1 cellular context compared by ENCODE assay signal in the genomic region with DNA sequence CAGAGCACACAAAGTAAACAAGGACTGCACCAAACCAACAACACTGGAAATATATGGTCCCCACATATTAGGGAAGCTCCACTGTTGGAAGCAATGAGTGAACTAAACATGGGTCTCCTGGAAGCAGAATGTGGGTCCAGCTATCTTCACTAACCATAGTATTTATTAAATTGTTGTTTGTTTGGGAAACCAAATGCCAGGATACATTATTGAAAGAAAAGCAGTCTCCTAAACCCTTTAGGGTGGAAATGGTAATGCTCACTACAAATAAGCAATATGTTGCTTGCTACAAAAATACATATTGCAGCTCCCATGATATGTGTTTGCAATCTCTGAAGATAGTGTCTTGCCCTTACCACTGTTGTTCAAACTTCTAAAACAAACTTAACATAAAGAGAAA.
TF ChIP-seq lines count a peak whose summit lies in the region.

No MANE protein-coding gene starts in this region.

TF ChIP-seq in IMR-90, 13 proteins besides CTCF, POLR2A, EP300 and RAD21:
- TF ChIP-seq, protein P1, sequence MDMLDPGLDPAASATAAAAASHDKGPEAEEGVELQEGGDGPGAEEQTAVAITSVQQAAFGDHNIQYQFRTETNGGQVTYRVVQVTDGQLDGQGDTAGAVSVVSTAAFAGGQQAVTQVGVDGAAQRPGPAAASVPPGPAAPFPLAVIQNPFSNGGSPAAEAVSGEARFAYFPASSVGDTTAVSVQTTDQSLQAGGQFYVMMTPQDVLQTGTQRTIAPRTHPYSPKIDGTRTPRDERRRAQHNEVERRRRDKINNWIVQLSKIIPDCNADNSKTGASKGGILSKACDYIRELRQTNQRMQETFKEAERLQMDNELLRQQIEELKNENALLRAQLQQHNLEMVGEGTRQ (IDR thresholded peaks at IDR 0.05; ENCODE audit: low read depth, low read length) = no peak
- TF ChIP-seq MAZ (IDR thresholded peaks at IDR 0.05; ENCODE audit: borderline replicate concordance, low read depth, low read length) = no peak
- no peak for TF ChIP-seq NFE2L2 (IDR thresholded peaks at IDR 0.05; ENCODE audit: low read depth, low read length)
- no peak for TF ChIP-seq SMC3 (IDR thresholded peaks at IDR 0.05; ENCODE audit: low read depth, low read length)
- no peak for TF ChIP-seq BHLHE40 (IDR thresholded peaks at IDR 0.05; ENCODE audit: low read depth, low read length)
- no peak for TF ChIP-seq MXI1 (IDR thresholded peaks at IDR 0.05; ENCODE audit: borderline replicate concordance, low read depth, low read length)
- TF ChIP-seq MAFK (IDR thresholded peaks at IDR 0.05; ENCODE audit: low read depth, low read length) = no peak
- TF ChIP-seq, protein P2, sequence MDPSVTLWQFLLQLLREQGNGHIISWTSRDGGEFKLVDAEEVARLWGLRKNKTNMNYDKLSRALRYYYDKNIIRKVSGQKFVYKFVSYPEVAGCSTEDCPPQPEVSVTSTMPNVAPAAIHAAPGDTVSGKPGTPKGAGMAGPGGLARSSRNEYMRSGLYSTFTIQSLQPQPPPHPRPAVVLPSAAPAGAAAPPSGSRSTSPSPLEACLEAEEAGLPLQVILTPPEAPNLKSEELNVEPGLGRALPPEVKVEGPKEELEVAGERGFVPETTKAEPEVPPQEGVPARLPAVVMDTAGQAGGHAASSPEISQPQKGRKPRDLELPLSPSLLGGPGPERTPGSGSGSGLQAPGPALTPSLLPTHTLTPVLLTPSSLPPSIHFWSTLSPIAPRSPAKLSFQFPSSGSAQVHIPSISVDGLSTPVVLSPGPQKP (IDR thresholded peaks at IDR 0.05; ENCODE audit: borderline replicate concordance, low read depth, low read length) = no peak
- TF ChIP-seq FOS (IDR thresholded peaks at IDR 0.05; ENCODE audit: low read depth, low read length) = no peak
- no peak for TF ChIP-seq RFX5 (IDR thresholded peaks at IDR 0.05; ENCODE audit: low read depth, low read length)
- no peak for TF ChIP-seq RCOR1 (IDR thresholded peaks at IDR 0.05; ENCODE audit: insufficient replicate concordance, low read length)
- no peak for TF ChIP-seq CHD1 (IDR thresholded peaks at IDR 0.05; ENCODE audit: low read depth, low read length)
- TF ChIP-seq CEBPB (IDR thresholded peaks at IDR 0.05; ENCODE audit: low read depth, low read length) = no peak
